Comparison of ENCODE assay signal across 8 cellular contexts in the genomic region with DNA sequence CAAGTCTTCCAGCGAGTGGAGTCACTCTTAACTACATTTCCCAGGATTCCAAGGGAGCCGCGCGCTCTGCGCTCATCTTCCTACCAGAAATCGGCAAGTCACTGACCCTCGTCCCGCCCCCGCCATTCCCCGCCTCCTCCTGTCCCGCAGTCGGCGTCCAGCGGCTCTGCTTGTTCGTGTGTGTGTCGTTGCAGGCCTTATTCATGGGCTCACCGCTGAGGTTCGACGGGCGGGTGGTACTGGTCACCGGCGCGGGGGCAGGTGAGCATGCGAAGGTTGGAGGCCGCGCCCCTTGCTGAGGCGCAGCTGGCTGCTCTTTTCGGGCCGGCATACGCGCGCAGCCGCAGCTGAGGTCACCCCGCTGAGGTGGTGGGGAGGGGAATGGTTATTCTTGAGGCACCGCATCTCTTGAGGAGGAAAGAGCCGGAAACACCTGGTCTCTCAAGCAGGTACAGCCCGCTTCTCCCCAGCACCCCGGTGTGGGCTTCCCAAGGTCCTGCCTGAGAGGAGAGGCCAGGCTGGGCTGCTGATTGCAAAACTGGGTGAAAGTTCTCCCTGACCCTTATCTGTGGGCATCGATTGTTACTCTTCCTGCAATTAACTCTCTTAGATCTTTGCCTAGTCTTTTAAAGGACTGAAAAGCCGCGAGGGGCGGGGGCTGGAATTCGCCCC. TPM values are rescaled to one million over a fixed set of nuclear protein-coding genes. Genes with fewer than 3 reads are reported as not detected.
DNase-seq lines count a peak whose midpoint lies in the region; ATAC-seq and TF ChIP-seq lines count a peak whose summit lies in the region.

A gene with protein sequence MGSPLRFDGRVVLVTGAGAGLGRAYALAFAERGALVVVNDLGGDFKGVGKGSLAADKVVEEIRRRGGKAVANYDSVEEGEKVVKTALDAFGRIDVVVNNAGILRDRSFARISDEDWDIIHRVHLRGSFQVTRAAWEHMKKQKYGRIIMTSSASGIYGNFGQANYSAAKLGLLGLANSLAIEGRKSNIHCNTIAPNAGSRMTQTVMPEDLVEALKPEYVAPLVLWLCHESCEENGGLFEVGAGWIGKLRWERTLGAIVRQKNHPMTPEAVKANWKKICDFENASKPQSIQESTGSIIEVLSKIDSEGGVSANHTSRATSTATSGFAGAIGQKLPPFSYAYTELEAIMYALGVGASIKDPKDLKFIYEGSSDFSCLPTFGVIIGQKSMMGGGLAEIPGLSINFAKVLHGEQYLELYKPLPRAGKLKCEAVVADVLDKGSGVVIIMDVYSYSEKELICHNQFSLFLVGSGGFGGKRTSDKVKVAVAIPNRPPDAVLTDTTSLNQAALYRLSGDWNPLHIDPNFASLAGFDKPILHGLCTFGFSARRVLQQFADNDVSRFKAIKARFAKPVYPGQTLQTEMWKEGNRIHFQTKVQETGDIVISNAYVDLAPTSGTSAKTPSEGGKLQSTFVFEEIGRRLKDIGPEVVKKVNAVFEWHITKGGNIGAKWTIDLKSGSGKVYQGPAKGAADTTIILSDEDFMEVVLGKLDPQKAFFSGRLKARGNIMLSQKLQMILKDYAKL (plus strand): TSS at position 125 of the 672 bp plus-strand sequence. CDS start 79 bp downstream, at position 204.

- H3K27me3 ChIP-seq in dorsolateral prefrontal cortex (no peaks in the 10 kb centered on the region), right lobe of liver (no peaks in the 10 kb centered on the region)

- intact Hi-C loops in dorsolateral prefrontal cortex (cut with DNase I) = loop anchor here in 1 of 2 donors (2.0 to 5.0 kb wide), 2 partner anchors 185 to 462 kb away; no protein-coding TSS in a partner anchor
- intact Hi-C loops in right lobe of liver (cut with DNase I) = no loop called here

- H3K27ac ChIP-seq in C4-2B = peak within 1 kb of the TSS; percentile 89
- peak within 1 kb of the TSS; percentile 53 to 96 (median 86) for H3K27ac ChIP-seq in dorsolateral prefrontal cortex
- peak within 1 kb of the TSS; percentile 87 to 92 (median 88) for H3K27ac ChIP-seq in right lobe of liver

- DNase-seq in NCI-H748 treated with DMSO at 0.1 percent for 48 hours (lab: John Stamatoyannopoulos, UW) (peak; percentile 55), dorsolateral prefrontal cortex (peak; percentile 91 to 97 (median 94)), right lobe of liver (peak; percentile 94 to 96 (median 95))
- peak; percentile 85 to 88 for DNase-seq in activated CD4-positive, alpha-beta T cell treated with anti-CD3 and anti-CD28 coated beads, Interleukin-2, amount 50 U/mL, for 48 hours
- peak; percentile 71 to 78 for DNase-seq in stimulated activated CD4-positive, alpha-beta T cell treated with anti-CD3 and anti-CD28 coated beads, Interleukin-4, amount 100 ng/mL, for 4 hours

- TF ChIP-seq POLR2A in right lobe of liver (IDR thresholded peaks at IDR 0.05) = peak; percentile 80

- ATAC-seq in GM19372 (IDR thresholded peaks at IDR 0.05; ENCODE audit: low read depth, unreplicated experiment) (peak; percentile 94), HG03558 (IDR thresholded peaks at IDR 0.05; ENCODE audit: extremely low read depth, unreplicated experiment) (peak; percentile 87), right lobe of liver (peak; percentile 92 to 99 (median 94))

- WGBS in right lobe of liver (ENCODE audit: insufficient coverage, low coverage, low lambda C conversion rate, missing lambda C conversion rate) = 0% methylated on average over 16 of the region's 43 CpGs

- H3K4me1 ChIP-seq in right lobe of liver = peaks cover 0 to 30% (median 6%) of the 10 kb centered on the region in 4 donors

- H3K9me3 ChIP-seq in right lobe of liver = no peaks in the 10 kb centered on the region

- TF ChIP-seq CTCF in C4-2B (conservative IDR thresholded peaks at IDR 0.05) = no peak
- TF ChIP-seq CTCF in dorsolateral prefrontal cortex (IDR thresholded peaks at IDR 0.05 in 54 of 56, conservative IDR thresholded peaks at IDR 0.05 in 2 of 56; ENCODE audit: low read depth in 1 of 56, partially characterized antibody in 56 of 56) = peak in 26 of 56 donors; percentile 5 to 55 (median 22)
- TF ChIP-seq CTCF in right lobe of liver (IDR thresholded peaks at IDR 0.05) = no peak

- peaks cover 0 to 12% (median 4%) of the 10 kb centered on the region in 4 donors for H3K36me3 ChIP-seq in right lobe of liver

- peak within 1 kb of the TSS; percentile 59 to 99 (median 88) for H3K4me3 ChIP-seq in dorsolateral prefrontal cortex
- H3K4me3 ChIP-seq in right lobe of liver = peak within 1 kb of the TSS; percentile 76 to 85 (median 83)

RNA-seq across cellular contexts. Expression of the gene that starts here (rescaled TPM):
- total RNA-seq in dorsolateral prefrontal cortex (100 to 1,000 TPM; 152 to 375 (median 249) TPM), right lobe of liver (100 to 1,000 TPM; 380 to 571 (median 473) TPM)

Comparison
In these comparisons a context has a peak if more than half of its experiments do, and no peak if none do; other contexts are left out.
1. Peak in every context shown above with its lines: DNase-seq, ATAC-seq, H3K4me3 ChIP-seq and H3K27ac ChIP-seq.